9 cellular contexts compared by ENCODE assay signal in genomic region chr12:71415336-71416231, GRCh38. TPM values are rescaled to one million over a fixed set of nuclear protein-coding genes. Genes with fewer than 3 reads are reported as not detected.
DNase-seq lines count a peak whose midpoint lies in the region; ATAC-seq, FAIRE-seq and TF ChIP-seq lines count a peak whose summit lies in the region.
"Had no signal": no experiment of that assay in that cellular context is flagged by ENCODE, and none has a peak within 500 bp of the region (broad histone marks: within the 10 kb centered on the region; RNA-seq: fewer than 3 reads in every experiment).

No MANE protein-coding gene starts in this region.

- TF ChIP-seq CTCF in fibroblast of mammary gland (conservative IDR thresholded peaks at IDR 0.05; ENCODE audit: control insufficient read depth, insufficient read depth, low read depth, low read length) (peak; percentile 89), lower leg skin (IDR thresholded peaks at IDR 0.05) (no peak)

- H3K4me1 ChIP-seq in neuronal stem cell (ENCODE audit: control insufficient read depth in 2 of 2, insufficient read depth in 1 of 2, low read depth in 1 of 2, low read length in 2 of 2) = peaks cover 0 to 2% of the 10 kb centered on the region in 2 donors

- H2BK12ac ChIP-seq in neuronal stem cell (ENCODE audit: low read length) = no peak overlapping the region

- H3K36me3 ChIP-seq in neuronal stem cell (replicated peaks in 1 of 2; ENCODE audit: control insufficient read depth in 2 of 2, insufficient read depth in 2 of 2, low read length in 2 of 2) = no peaks in the 10 kb centered on the region
- H3K36me3 ChIP-seq: SJCRH30 had no signal

- H4K91ac ChIP-seq in neuronal stem cell (ENCODE audit: low read depth, low read length, poor library complexity) = no peak overlapping the region

- no peaks in the 10 kb centered on the region for H3K4me1 Mint-ChIP-seq in T-cell

- peaks cover 5 to 9% (median 7%) of the 10 kb centered on the region in 3 donors for H3K9me3 Mint-ChIP-seq in T-cell

- WGBS in neuronal stem cell (ENCODE audit: extremely low coverage in 2 of 2, insufficient read length in 2 of 2, insufficient replicate concordance in 1 of 2), 2 donors = no CpG with 5 or more reads among the region's 7 CpGs
- 24 to 25% methylated on average over 7 of the region's 7 CpGs for WGBS in lower leg skin, 2 donors

- no peaks in the 10 kb centered on the region for H3K79me1 ChIP-seq in neuronal stem cell (ENCODE audit: low read depth, low read length)

- no peak overlapping the region for H3K4me2 ChIP-seq in neuronal stem cell (ENCODE audit: insufficient read depth, low read length, poor library complexity, severe bottlenecking)

- no peaks in the 10 kb centered on the region for H3K36me3 Mint-ChIP-seq in T-cell

- H4K8ac ChIP-seq in neuronal stem cell (ENCODE audit: low read depth, low read length) = no peak overlapping the region

- H3K27me3 ChIP-seq in neuronal stem cell (ENCODE audit: control insufficient read depth in 3 of 3, insufficient read depth in 3 of 3, low read depth in 1 of 3, low read length in 3 of 3) = no peaks in the 10 kb centered on the region
- H3K27me3 ChIP-seq: SJCRH30 had no signal

- TF ChIP-seq POLR2A in GM12892 (IDR thresholded peaks at IDR 0.05; ENCODE audit: low read depth, low read length) (no peak), lower leg skin (IDR thresholded peaks at IDR 0.05) (no peak)

- H3K4me3 ChIP-seq in fibroblast of mammary gland (ENCODE audit: control insufficient read depth, low read depth, low read length) = no peak overlapping the region
- no peak overlapping the region for H3K4me3 ChIP-seq in neuronal stem cell (ENCODE audit: low read length in 2 of 2)
- H3K4me3 ChIP-seq in lower leg skin (ENCODE audit: low read depth, poor library complexity, severe bottlenecking) = no peak overlapping the region
- H3K4me3 ChIP-seq: SJCRH30 had no signal

- H2AFZ ChIP-seq in neuronal stem cell (ENCODE audit: low read length) = no peak overlapping the region

- CTCF ChIA-PET in T-cell (lab: Charles Lee) = interaction anchor here (0.6 to 3.5 kb wide), 9 partner anchors 65 to 361 kb away, joined by 3 to 79 read pairs (median 3); no protein-coding TSS in a partner anchor

- no peak overlapping the region for H2BK120ac ChIP-seq in neuronal stem cell (ENCODE audit: low read depth, low read length)

- H3K27ac ChIP-seq in neuronal stem cell (replicated peaks; ENCODE audit: low read length) = no peak overlapping the region

- no peak overlapping the region for H3K9ac ChIP-seq in neuronal stem cell (ENCODE audit: low read depth, low read length, poor library complexity)

- H3K4ac ChIP-seq in neuronal stem cell (ENCODE audit: low read length) = no peak overlapping the region

- DNase-seq in Ammon's horn (ENCODE audit: low spot score) (peak; percentile 81), GM12892 (ENCODE audit: insufficient read length) (no peak), NCI-H1092 treated with DMSO at 0.1 percent for 48 hours (lab: John Stamatoyannopoulos, UW) (peak; percentile 41), T-cell (peak in 4 of 34 experiments; percentile 10 to 21 (median 12)), fibroblast of mammary gland (ENCODE audit: low read depth) (peak; percentile 66), neuronal stem cell (ENCODE audit: low spot score) (peak; percentile 47), lower leg skin (ENCODE audit: low spot score in 2 of 2) (no peak)

- H3K23ac ChIP-seq in neuronal stem cell (ENCODE audit: low read depth, low read length, poor library complexity) = no peak overlapping the region

- H3K4me3 Mint-ChIP-seq in T-cell = no peak overlapping the region

- H3K18ac ChIP-seq in neuronal stem cell (ENCODE audit: low read length) = no peak overlapping the region

- no peak overlapping the region for H2BK15ac ChIP-seq in neuronal stem cell (ENCODE audit: low read length)

- intact Hi-C loops in lower leg skin (cut with DNase I; ENCODE audit: low total_unique reads) = loop anchor here (10.0 kb wide), 1 partner anchor 329 kb away; no protein-coding TSS in a partner anchor

- peak; percentile 54 for FAIRE-seq in GM12892 (lab: Jason Lieb, UNC)

- H3K14ac ChIP-seq in neuronal stem cell (ENCODE audit: low read length) = no peak overlapping the region

- peaks cover 4 to 6% of the 10 kb centered on the region in 2 donors for H3K27me3 Mint-ChIP-seq in T-cell

- no peak overlapping the region for H2AK5ac ChIP-seq in neuronal stem cell (ENCODE audit: low read depth, low read length)

- POLR2A ChIA-PET in T-cell (lab: Charles Lee) = interaction anchor here in 1 of 2 donors (1.5 kb wide), 1 partner anchor 331 kb away, joined by 5 read pairs; no protein-coding TSS in a partner anchor

- H3K9me3 ChIP-seq in neuronal stem cell (replicated peaks in 1 of 2; ENCODE audit: control insufficient read depth in 2 of 2, insufficient read depth in 1 of 2, low read depth in 1 of 2, low read length in 2 of 2) = no peaks in the 10 kb centered on the region
- H3K9me3 ChIP-seq: SJCRH30 had no signal

- H3K27ac Mint-ChIP-seq in T-cell = no peak overlapping the region

- H2BK5ac ChIP-seq in neuronal stem cell (ENCODE audit: low read length) = no peak overlapping the region

- peak; percentile 67 for ATAC-seq in HG02759 (IDR thresholded peaks at IDR 0.05; ENCODE audit: unreplicated experiment)
- ATAC-seq in T-cell (replicated peaks in 1 of 4) = peak; percentile 52 to 70 (median 60)

RNA-seq across cellular contexts. Expression of gene LGR5, which starts 24.0 kb away (rescaled TPM):
- polyA plus RNA-seq in GM12892 (2012; ENCODE audit: missing spikeins) = not detected
- total RNA-seq in T-cell (under 1 TPM in 1 of 5 donors, not detected in 4; 0.25 TPM), lower leg skin (1 to 10 TPM; 1.1 to 6.3 (median 1.3) TPM)
- polyA plus RNA-seq in neuronal stem cell (2013, experiment 1 of 2) = 1.4 TPM
- 1.4 TPM for polyA plus RNA-seq in neuronal stem cell (2013, experiment 2 of 2)

Comparison
In these comparisons a context has a peak if more than half of its experiments do, and no peak if none do; other contexts are left out.
1. DNase-seq: peak in Ammon's horn (single experiment), NCI-H1092 treated with DMSO at 0.1 percent for 48 hours (single experiment), fibroblast of mammary gland (single experiment) and neuronal stem cell (single experiment); none in GM12892 (single experiment) and lower leg skin (0 of 2).